In genomic region chr19:45467456-45468158, GRCh38 we compare ENCODE assay signal across 8 cellular contexts. TPM values are rescaled to one million over a fixed set of nuclear protein-coding genes. Genes with fewer than 3 reads are reported as not detected.
DNase-seq lines count a peak whose midpoint lies in the region; ATAC-seq and TF ChIP-seq lines count a peak whose summit lies in the region.

Gene FOSB (plus strand): TSS chr19:45467996. CDS start chr19:45468587, 591 bp downstream.

- intact Hi-C loops in adrenal gland (cut with DNase I) (no loop called here), heart right ventricle (cut with DNase I) (loop anchor here in 2 of 10 donors (2.0 kb wide), 2 partner anchors 17 to 25 kb away; no protein-coding TSS in a partner anchor), posterior vena cava (cut with DNase I) (no loop called here)

- H3K9me3 ChIP-seq in adrenal gland (replicated peaks in 1 of 3): no peaks in the 10 kb centered on the region
- no peaks in the 10 kb centered on the region for H3K9me3 ChIP-seq in heart right ventricle
- no peaks in the 10 kb centered on the region for H3K9me3 ChIP-seq in upper lobe of left lung

- H3K27me3 ChIP-seq in adrenal gland: no peaks in the 10 kb centered on the region
- peaks cover 0 to 15% (median 0%) of the 10 kb centered on the region in 7 donors for H3K27me3 ChIP-seq in heart right ventricle
- H3K27me3 ChIP-seq in upper lobe of left lung: no peaks in the 10 kb centered on the region

- peaks cover 22 to 27% of the 10 kb centered on the region in 2 donors for H3K4me1 ChIP-seq in adrenal gland (replicated peaks in 1 of 2)
- H3K4me1 ChIP-seq in heart right ventricle: peaks cover 8 to 43% (median 34%) of the 10 kb centered on the region in 9 donors
- peaks cover 25 to 36% (median 27%) of the 10 kb centered on the region in 4 donors for H3K4me1 ChIP-seq in upper lobe of left lung

- peak in 2 of 4 donors; percentile 13 to 35 for TF ChIP-seq EP300 in upper lobe of left lung (IDR thresholded peaks at IDR 0.05)

- H3K27ac ChIP-seq in adrenal gland (peak within 1 kb of the TSS; percentile 57 to 97 (median 90)), heart right ventricle (peak within 1 kb of the TSS; percentile 49 to 98 (median 94)), upper lobe of left lung (peak within 1 kb of the TSS; percentile 90 to 97 (median 96))

- DNase-seq in GM04504 (ENCODE audit: low read depth) (peak; percentile 89), NCI-H1417 (lab: John Stamatoyannopoulos, UW) (peak; percentile 85 to 97 (median 95)), T-cell (peak; percentile 86 to 97 (median 92)), adrenal gland (peak; percentile 94 to 98 (median 96)), heart right ventricle (peak; percentile 94 to 96), posterior vena cava (ENCODE audit: low spot score) (peak; percentile 99), upper lobe of left lung (peak; percentile 93 to 98)

- WGBS in adrenal gland, 4 donors: 0 to 1% (median 1%) methylated on average over 28 to 56 of the region's 56 CpGs
- WGBS in heart right ventricle, 2 donors: 0% methylated on average over 56 of the region's 56 CpGs
- 0% methylated on average over 13 to 39 of the region's 56 CpGs for WGBS in upper lobe of left lung, 2 donors

- POLR2A ChIA-PET in T-cell (lab: Charles Lee): interaction anchor here (0.6 to 3.4 kb wide), 16 partner anchors 10 to 1145 kb away, joined by 3 to 59 read pairs (median 6); partner anchors contain the start of gene IRF2BP1 (in 1 of the 2)

- H3K4me3 ChIP-seq in adrenal gland: peak within 1 kb of the TSS in 3 of 4 donors; percentile 10 to 71 (median 65)
- H3K4me3 ChIP-seq in heart right ventricle: peak within 1 kb of the TSS; percentile 41 to 82 (median 74)
- H3K4me3 ChIP-seq in upper lobe of left lung: peak within 1 kb of the TSS; percentile 49 to 76 (median 62)

- peaks cover 28 to 38% (median 29%) of the 10 kb centered on the region in 3 donors for H3K4me1 Mint-ChIP-seq in T-cell

- no peaks in the 10 kb centered on the region for H3K9me3 Mint-ChIP-seq in T-cell

- TF ChIP-seq CTCF in adrenal gland (IDR thresholded peaks at IDR 0.05) (no peak), heart right ventricle (IDR thresholded peaks at IDR 0.05) (peak in 1 of 9 donors; percentile 24), upper lobe of left lung (IDR thresholded peaks at IDR 0.05) (peak in 2 of 6 experiments; percentile 7 to 9)

- H3K36me3 Mint-ChIP-seq in T-cell: peaks cover 19% of the 10 kb centered on the region

- peak within 1 kb of the TSS; percentile 93 to 97 for H3K27ac Mint-ChIP-seq in T-cell

- ATAC-seq in HG02588 (IDR thresholded peaks at IDR 0.05; ENCODE audit: unreplicated experiment): peak; percentile 39
- ATAC-seq in T-cell (replicated peaks in 1 of 4): peak; percentile 31 to 41 (median 38)
- peak; percentile 60 to 76 (median 66) for ATAC-seq in heart right ventricle
- ATAC-seq in upper lobe of left lung (ENCODE audit: low FRiP score in 2 of 2): peak; percentile 64 to 71

- peak within 1 kb of the TSS; percentile 89 to 95 (median 89) for H3K4me3 Mint-ChIP-seq in T-cell

- peak; percentile 94 to 96 for TF ChIP-seq POLR2A in adrenal gland (IDR thresholded peaks at IDR 0.05)
- peak; percentile 55 to 97 (median 85) for TF ChIP-seq POLR2A in upper lobe of left lung (IDR thresholded peaks at IDR 0.05)

- CTCF ChIA-PET in T-cell (lab: Charles Lee): interaction anchor here in 1 of 2 donors (0.7 to 4.8 kb wide), 5 partner anchors 11 to 28 kb away, joined by 4 to 31 read pairs (median 6); no protein-coding TSS in a partner anchor

- H3K27me3 Mint-ChIP-seq in T-cell: peaks cover 4 to 7% of the 10 kb centered on the region in 2 donors

- H3K36me3 ChIP-seq in adrenal gland (replicated peaks in 1 of 2) (no peaks in the 10 kb centered on the region), heart right ventricle (no peaks in the 10 kb centered on the region), upper lobe of left lung (no peaks in the 10 kb centered on the region)

RNA-seq across cellular contexts. Expression of gene FOSB, which starts in this region (rescaled TPM):
- total RNA-seq in T-cell: 1,000 to 10,000 TPM in 1 of 5 donors, 100 to 1,000 TPM in 1, 10 to 100 TPM in 1, 1 to 10 TPM in 2; 6.7 to 1,173 (median 10.4) TPM
- 10 to 100 TPM in 1 of 8 donors, 1 to 10 TPM in 7; 1.0 to 21.7 (median 2.8) TPM for total RNA-seq in adrenal gland
- polyA plus RNA-seq in adrenal gland: 10 to 100 TPM in 1 of 3 donors, 1 to 10 TPM in 1, under 1 TPM in 1; 0.95 to 11.1 (median 4.3) TPM
- 10 to 100 TPM in 2 of 10 donors, 1 to 10 TPM in 7, under 1 TPM in 1; 0.39 to 54.5 (median 4.9) TPM for total RNA-seq in heart right ventricle
- polyA plus RNA-seq in heart right ventricle: 1 to 10 TPM; 2.1 to 5.5 TPM
- 10 to 100 TPM; 33.2 to 73.0 TPM for total RNA-seq in posterior vena cava
- total RNA-seq in upper lobe of left lung: 100 to 1,000 TPM in 2 of 6 donors, 10 to 100 TPM in 2, 1 to 10 TPM in 1, not detected in 1; 8.8 to 152 (median 94.9) TPM

Comparison
In these comparisons a context has a peak if more than half of its experiments do, and no peak if none do; other contexts are left out.
1. Peak in every context shown above with its lines: DNase-seq, ATAC-seq, H3K4me3 ChIP-seq and H3K27ac ChIP-seq.